ENCODE assay signal across 22 cellular contexts in genomic region chr16:9040766-9041430, GRCh38. TPM values are rescaled to one million over a fixed set of nuclear protein-coding genes. Genes with fewer than 3 reads are reported as not detected.
DNase-seq lines count a peak whose midpoint lies in the region; ATAC-seq, FAIRE-seq and TF ChIP-seq lines count a peak whose summit lies in the region.
"Had no signal": no experiment of that assay in that cellular context is flagged by ENCODE, and none has a peak within 500 bp of the region (broad histone marks: within the 10 kb centered on the region; RNA-seq: fewer than 3 reads in every experiment).

No MANE protein-coding gene starts in this region.

- intact Hi-C loops in Panc1 (cut with micrococcal nuclease; ENCODE audit: unreplicated experiment), result no loop called here

- FAIRE-seq in bronchial epithelial cell (lab: Jason Lieb, UNC), result no peak
- FAIRE-seq: D721Med, GM12892, GM18507, H54 had no signal

- ATAC-seq in Panc1, result peak; percentile 62; the same call in 1 of the 2 replicates
- ATAC-seq: GM23338 had no signal

- peak; percentile 61 for DNase-seq in COLO829 (ENCODE audit: low spot score)
- DNase-seq in Panc1 (ENCODE audit: low read depth, low spot score), result no peak
- peak; percentile 44 for DNase-seq in bronchial epithelial cell (ENCODE audit: low read depth)
- no peak for DNase-seq in osteocyte (ENCODE audit: extremely low spot score, unreplicated experiment)
- no peak for DNase-seq in amniotic stem cell (lab: John Stamatoyannopoulos, UW)
- no peak for DNase-seq in anterior cingulate cortex (lab: John Stamatoyannopoulos, UW)
- no peak for DNase-seq in DMS53 (lab: John Stamatoyannopoulos, UW)
- DNase-seq: ACHN; BE2C; C1 segment of cervical spinal cord; Caco-2; CD4-positive, CD25-positive, alpha-beta regulatory T cell; CD8-positive, alpha-beta memory T cell; DMS79; GDM1; HCEC 1CT had no signal

- H3K27ac Mint-ChIP-seq in osteocyte (ENCODE audit: unreplicated experiment), result peak overlapping the region; percentile 18
- H3K27ac Mint-ChIP-seq: CD8-positive, alpha-beta memory T cell; GM23338 had no signal

- no TSS peak for BruUV-seq in Panc1 (replicated peaks; lab: Mats Ljungman, UMichigan)

- no peaks in the 10 kb centered on the region for H3K36me3 Mint-ChIP-seq in osteocyte (ENCODE audit: unreplicated experiment)
- H3K36me3 Mint-ChIP-seq: CD4-positive, CD25-positive, alpha-beta regulatory T cell; CD8-positive, alpha-beta memory T cell had no signal

- POLR2A ChIA-PET in Panc1 (lab: Charles Lee), result interaction anchor here (0.6 kb wide), 1 partner anchor 57 kb away, joined by 3 read pairs; no protein-coding TSS in a partner anchor

- H3K4me3 ChIP-seq in Panc1 (ENCODE audit: low read depth in 2 of 2, low read length in 2 of 2) (peak overlapping the region in 1 of 2 experiments; percentile 15; a peak in 2 of 4 replicates), bronchial epithelial cell (ENCODE audit: low read depth, low read length) (no peak overlapping the region)
- H3K4me3 ChIP-seq: GM23338 had no signal

- CTCF ChIA-PET in Panc1 (lab: Charles Lee), result interaction anchor here (0.6 kb wide), 1 partner anchor 162 kb away, joined by 3 read pairs; no protein-coding TSS in a partner anchor

- H3K27me3 Mint-ChIP-seq in osteocyte (ENCODE audit: unreplicated experiment), result no peaks in the 10 kb centered on the region
- H3K27me3 Mint-ChIP-seq: CD4-positive, CD25-positive, alpha-beta regulatory T cell had no signal

- in situ Hi-C loops in Panc1 (cut with HindIII; ENCODE audit: low pct_unique_long_range_greater_than_20kb, low sequenced_read_pairs), result no loop called here

- no peaks in the 10 kb centered on the region for H3K27me3 ChIP-seq in Panc1 (ENCODE audit: control insufficient read depth, insufficient read depth, low read length)
- H3K27me3 ChIP-seq in bronchial epithelial cell (ENCODE audit: control insufficient read depth, insufficient read depth, low read length), result no peaks in the 10 kb centered on the region
- H3K27me3 ChIP-seq: BE2C had no signal

- no peaks in the 10 kb centered on the region for H3K9me3 ChIP-seq in Panc1 (ENCODE audit: control insufficient read depth, insufficient read depth, low read depth, low read length)
- H3K9me3 ChIP-seq: BE2C, Caco-2 had no signal

- TF ChIP-seq CTCF in Panc1 (IDR thresholded peaks at IDR 0.05), result no peak
- TF ChIP-seq CTCF in bronchial epithelial cell (IDR thresholded peaks at IDR 0.05; ENCODE audit: insufficient read depth, low read length, severe bottlenecking), result no peak
- no peak for TF ChIP-seq CTCF in osteocyte (IDR thresholded peaks at IDR 0.05)

- H3K4me1 ChIP-seq in Panc1 (ENCODE audit: control insufficient read depth, insufficient read depth, low read length), result peaks cover 19% of the 10 kb centered on the region
- H3K4me1 ChIP-seq: BE2C, Caco-2 had no signal

- H3K36me3 ChIP-seq in Panc1 (ENCODE audit: control insufficient read depth, insufficient read depth, low read length) (no peaks in the 10 kb centered on the region), bronchial epithelial cell (ENCODE audit: control insufficient read depth, insufficient read depth, low read length) (no peaks in the 10 kb centered on the region)
- H3K36me3 ChIP-seq: BE2C had no signal

- H3K9me3 Mint-ChIP-seq in osteocyte (ENCODE audit: unreplicated experiment), result no peaks in the 10 kb centered on the region
- H3K9me3 Mint-ChIP-seq: CD8-positive, alpha-beta memory T cell; GM23338 had no signal

- no peak overlapping the region for H3K4me3 Mint-ChIP-seq in osteocyte (ENCODE audit: unreplicated experiment)
- H3K4me3 Mint-ChIP-seq: CD8-positive, alpha-beta memory T cell; GM23338 had no signal

- peak overlapping the region; percentile 73 for H3K27ac ChIP-seq in Panc1 (ENCODE audit: low read length)
- H3K27ac ChIP-seq: HL-60 had no signal

- peaks cover 28% of the 10 kb centered on the region for H3K4me1 Mint-ChIP-seq in osteocyte (ENCODE audit: unreplicated experiment)
- H3K4me1 Mint-ChIP-seq: CD8-positive, alpha-beta memory T cell; GM23338 had no signal

RNA-seq across cellular contexts. Expression of gene HAPSTR1, which starts 50.5 kb away (rescaled TPM):
- total RNA-seq in Panc1 (2021; ENCODE audit: unreplicated experiment) (49.9 TPM), bronchial epithelial cell (66.1 and 91.0 TPM in 2 replicates), osteocyte (73.4 and 80.2 TPM in 2 replicates)
- polyA plus RNA-seq in Panc1 (2012; ENCODE audit: insufficient read length), result 15.7 TPM

Comparison
In these comparisons a context has a peak if more than half of its experiments do, and no peak if none do; other contexts are left out.
1. DNase-seq: peak in COLO829 (single experiment) and bronchial epithelial cell (single experiment); none in Panc1 (single experiment), osteocyte (single experiment), amniotic stem cell (single experiment), anterior cingulate cortex (0 of 58) and DMS53 (single experiment).